ENCODE assay signal across 9 cellular contexts in genomic region chr21:34834852-34835501, GRCh38.
DNase-seq lines count a peak whose midpoint lies in the region; ATAC-seq and TF ChIP-seq lines count a peak whose summit lies in the region.
"Had no signal": no experiment of that assay in that cellular context is flagged by ENCODE, and none has a peak within 500 bp of the region (broad histone marks: within the 10 kb centered on the region; RNA-seq: fewer than 3 reads in every experiment).

No MANE protein-coding gene starts in this region.

- H3K9me3 ChIP-seq in RWPE2 (ENCODE audit: severe bottlenecking) (no peaks in the 10 kb centered on the region), esophagus squamous epithelium (no peaks in the 10 kb centered on the region), suprapubic skin (no peaks in the 10 kb centered on the region), Peyer's patch (no peaks in the 10 kb centered on the region)

- H3K27ac ChIP-seq in RWPE2 (ENCODE audit: poor library complexity, severe bottlenecking) (peak overlapping the region; percentile 75), esophagus squamous epithelium (peak overlapping the region; percentile 23 to 62 (median 48)), suprapubic skin (peak overlapping the region; percentile 91), Peyer's patch (peak overlapping the region in 2 of 4 donors; percentile 31 to 65)

- H3K4me3 ChIP-seq in RWPE2 (ENCODE audit: severe bottlenecking) (no peak overlapping the region), esophagus squamous epithelium (no peak overlapping the region), suprapubic skin (no peak overlapping the region), Peyer's patch (no peak overlapping the region)

- TF ChIP-seq POLR2A in esophagus squamous epithelium (IDR thresholded peaks at IDR 0.05) (no peak), suprapubic skin (IDR thresholded peaks at IDR 0.05) (no peak), Peyer's patch (IDR thresholded peaks at IDR 0.05) (no peak)

- H3K4me1 ChIP-seq in RWPE2 (ENCODE audit: insufficient read depth, poor library complexity, severe bottlenecking): peaks cover 36% of the 10 kb centered on the region
- H3K4me1 ChIP-seq in esophagus squamous epithelium: peaks cover 3 to 32% (median 4%) of the 10 kb centered on the region in 3 donors
- H3K4me1 ChIP-seq in suprapubic skin: peaks cover 30% of the 10 kb centered on the region
- H3K4me1 ChIP-seq in Peyer's patch: peaks cover 0 to 10% (median 0%) of the 10 kb centered on the region in 4 donors

- intact Hi-C loops in esophagus squamous epithelium (cut with DNase I): no loop called here

- H3K27me3 ChIP-seq in RWPE2 (ENCODE audit: insufficient read depth, poor library complexity, severe bottlenecking): no peaks in the 10 kb centered on the region
- no peaks in the 10 kb centered on the region for H3K27me3 ChIP-seq in esophagus squamous epithelium
- H3K27me3 ChIP-seq in suprapubic skin: no peaks in the 10 kb centered on the region
- no peaks in the 10 kb centered on the region for H3K27me3 ChIP-seq in Peyer's patch

- TF ChIP-seq EP300 in suprapubic skin (IDR thresholded peaks at IDR 0.05): no peak

- TF ChIP-seq CTCF in RWPE2 (IDR thresholded peaks at IDR 0.05; ENCODE audit: poor library complexity, severe bottlenecking): no peak
- no peak for TF ChIP-seq CTCF in esophagus squamous epithelium (IDR thresholded peaks at IDR 0.05)
- no peak for TF ChIP-seq CTCF in suprapubic skin (IDR thresholded peaks at IDR 0.05)
- TF ChIP-seq CTCF in Peyer's patch (IDR thresholded peaks at IDR 0.05): no peak

- peak; percentile 40 for DNase-seq in SIG-M5 treated with dmso at 0.1 percent for 504 hours (lab: John Stamatoyannopoulos, UW; ENCODE audit: unreplicated experiment)
- DNase-seq in SIG-M5 (lab: John Stamatoyannopoulos, UW): no peak
- DNase-seq in RWPE2 (ENCODE audit: low spot score): no peak
- DNase-seq in esophagus squamous epithelium (lab: John Stamatoyannopoulos, UW): no peak
- DNase-seq in suprapubic skin (ENCODE audit: low spot score in 2 of 2): no peak
- DNase-seq in Peyer's patch: no peak
- DNase-seq in A172 (ENCODE audit: low spot score): no peak
- DNase-seq: NCI-H2029 treated with DMSO at 0.1 percent for 48 hours had no signal

- no peak for ATAC-seq in RWPE2 (ENCODE audit: low read depth)
- no peak for ATAC-seq in HG03378 (IDR thresholded peaks at IDR 0.05; ENCODE audit: unreplicated experiment)

- WGBS in esophagus squamous epithelium, 2 donors: 75 to 86% methylated on average over 2 to 4 of the region's 11 CpGs
- WGBS in suprapubic skin: 76% methylated on average over 10 of the region's 11 CpGs

- H3K36me3 ChIP-seq in RWPE2 (ENCODE audit: low read depth) (peaks cover 96% of the 10 kb centered on the region), esophagus squamous epithelium (peaks cover 0 to 91% (median 4%) of the 10 kb centered on the region in 3 donors), suprapubic skin (peaks cover 37% of the 10 kb centered on the region), Peyer's patch (peaks cover 0 to 20% (median 7%) of the 10 kb centered on the region in 3 donors)
